ENCODE assay signal across 9 cellular contexts in the genomic region with DNA sequence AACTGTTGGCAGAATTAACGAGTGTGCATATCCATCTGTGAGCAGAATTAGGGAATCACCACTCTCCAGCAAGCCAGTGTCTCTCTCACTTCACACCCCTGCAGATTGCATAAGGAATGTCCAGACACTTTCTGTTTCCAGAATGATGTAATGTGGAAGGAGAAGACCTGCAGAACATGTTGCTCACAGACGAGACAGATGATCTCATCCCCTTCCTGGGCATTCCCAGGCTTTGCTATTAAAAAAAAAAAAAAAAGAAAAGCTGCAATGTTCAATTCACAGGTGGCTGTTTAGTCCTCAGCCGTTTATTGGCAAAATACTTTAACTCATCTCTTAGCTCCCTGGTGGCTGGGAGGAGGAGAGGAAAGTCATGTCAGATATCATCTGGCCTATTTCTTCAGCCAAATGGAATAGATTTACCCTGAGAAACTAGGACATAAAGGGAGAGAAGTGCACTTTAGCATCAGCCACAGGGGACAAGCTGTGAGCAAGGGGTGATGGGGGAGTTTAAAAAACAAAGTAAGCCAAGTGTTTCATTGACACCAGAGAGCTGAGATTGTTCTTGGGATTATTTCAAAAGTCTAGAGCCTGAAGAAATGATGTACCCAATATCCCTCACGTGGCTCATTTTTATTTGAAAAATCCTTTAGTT.
A peak's percentile ranks its signal among the peaks of the same experiment; 100 is the strongest.
DNase-seq lines count a peak whose midpoint lies in the region; ATAC-seq and TF ChIP-seq lines count a peak whose summit lies in the region.
"Had no signal": no experiment of that assay in that cellular context is flagged by ENCODE, and none has a peak within 500 bp of the region (broad histone marks: within the 10 kb centered on the region; RNA-seq: fewer than 3 reads in every experiment).

No MANE protein-coding gene starts in this region.

- ATAC-seq in RWPE2 (ENCODE audit: low read depth) (peak; percentile 75), gastroesophageal sphincter (peak; percentile 91)
- ATAC-seq in naive thymus-derived CD4-positive, alpha-beta T cell, result no peak
- ATAC-seq: GM23338 had no signal

- peaks cover 16 to 50% (median 39%) of the 10 kb centered on the region in 5 donors for H3K27me3 Mint-ChIP-seq in naive thymus-derived CD4-positive, alpha-beta T cell

- DNase-seq in RWPE2 (ENCODE audit: low spot score), result no peak
- DNase-seq in sigmoid colon, result peak; percentile 78
- no peak for DNase-seq in esophagus squamous epithelium (lab: John Stamatoyannopoulos, UW)
- no peak for DNase-seq in G401 (ENCODE audit: low spot score)
- no peak for DNase-seq in naive thymus-derived CD4-positive, alpha-beta T cell
- DNase-seq: activated CD4-positive, alpha-beta T cell treated with anti-CD3 and anti-CD28 coated beads, Interleukin-2, amount 50 U/mL, for 48 hours had no signal

- H3K9me3 Mint-ChIP-seq in naive thymus-derived CD4-positive, alpha-beta T cell, result peaks cover 0 to 3% (median 0%) of the 10 kb centered on the region in 11 donors
- H3K9me3 Mint-ChIP-seq: GM23338 had no signal

- peaks cover 0 to 2% (median 0%) of the 10 kb centered on the region in 5 donors for H3K36me3 Mint-ChIP-seq in naive thymus-derived CD4-positive, alpha-beta T cell

- no peak overlapping the region for H3K4me3 Mint-ChIP-seq in naive thymus-derived CD4-positive, alpha-beta T cell
- H3K4me3 Mint-ChIP-seq: GM23338 had no signal

- H3K36me3 ChIP-seq in HEK293 (ENCODE audit: control insufficient read depth in 2 of 2, insufficient read depth in 1 of 2, low read length in 2 of 2) (no peaks in the 10 kb centered on the region), RWPE2 (ENCODE audit: low read depth) (no peaks in the 10 kb centered on the region), gastroesophageal sphincter (no peaks in the 10 kb centered on the region), sigmoid colon (no peaks in the 10 kb centered on the region), esophagus squamous epithelium (no peaks in the 10 kb centered on the region)
- H3K36me3 ChIP-seq in naive thymus-derived CD4-positive, alpha-beta T cell (ENCODE audit: control insufficient read depth in 2 of 3, insufficient read depth in 3 of 3, low read length in 3 of 3), result no peaks in the 10 kb centered on the region

- H3K27me3 ChIP-seq in RWPE2 (ENCODE audit: insufficient read depth, poor library complexity, severe bottlenecking) (no peaks in the 10 kb centered on the region), gastroesophageal sphincter (no peaks in the 10 kb centered on the region), sigmoid colon (no peaks in the 10 kb centered on the region), esophagus squamous epithelium (no peaks in the 10 kb centered on the region)
- H3K27me3 ChIP-seq in naive thymus-derived CD4-positive, alpha-beta T cell (ENCODE audit: control insufficient read depth in 2 of 2, insufficient read depth in 2 of 2, low read length in 2 of 2), result peaks cover 0 to 2% of the 10 kb centered on the region in 2 donors

- no peaks in the 10 kb centered on the region; the same call in 1 of the 2 replicates for H3K4me1 ChIP-seq in HEK293 (ENCODE audit: control insufficient read depth, insufficient read depth, low read length)
- H3K4me1 ChIP-seq in RWPE2 (ENCODE audit: insufficient read depth, poor library complexity, severe bottlenecking), result peaks cover 22% of the 10 kb centered on the region
- H3K4me1 ChIP-seq in gastroesophageal sphincter, result peaks cover 2 to 30% (median 4%) of the 10 kb centered on the region in 3 donors
- H3K4me1 ChIP-seq in sigmoid colon, result peaks cover 0 to 39% (median 29%) of the 10 kb centered on the region in 4 donors
- peaks cover 0 to 19% (median 0%) of the 10 kb centered on the region in 3 donors for H3K4me1 ChIP-seq in esophagus squamous epithelium
- H3K4me1 ChIP-seq in naive thymus-derived CD4-positive, alpha-beta T cell (ENCODE audit: control insufficient read depth in 2 of 2, insufficient read depth in 2 of 2, low read length in 2 of 2), result no peaks in the 10 kb centered on the region

- no peak overlapping the region for H3K27ac ChIP-seq in HEK293 (ENCODE audit: extremely low read depth, low read depth, low read length)
- peak overlapping the region; percentile 47 for H3K27ac ChIP-seq in RWPE2 (ENCODE audit: poor library complexity, severe bottlenecking)
- peak overlapping the region in 1 of 4 donors; percentile 35 for H3K27ac ChIP-seq in gastroesophageal sphincter
- peak overlapping the region in 2 of 4 donors; percentile 40 to 77 for H3K27ac ChIP-seq in sigmoid colon
- H3K27ac ChIP-seq in esophagus squamous epithelium, result no peak overlapping the region
- H3K27ac ChIP-seq in naive thymus-derived CD4-positive, alpha-beta T cell (ENCODE audit: low read depth, low read length), result no peak overlapping the region

- TF ChIP-seq EP300 in gastroesophageal sphincter (IDR thresholded peaks at IDR 0.05) (no peak), sigmoid colon (IDR thresholded peaks at IDR 0.05) (peak in 1 of 4 donors; percentile 47)

- CTCF ChIA-PET in HEK293 (lab: Yijun Ruan, JAX), result interaction anchor here (1.1 kb wide), 3 partner anchors 20 to 311 kb away, joined by 3 read pairs; no protein-coding TSS in a partner anchor
- CTCF ChIA-PET in naive thymus-derived CD4-positive, alpha-beta T cell (lab: Charles Lee), result no interaction called here

- TF ChIP-seq CTCF in HEK293 (tag by site-specific recombination; IDR thresholded peaks at IDR 0.05), result no peak
- no peak for TF ChIP-seq CTCF in RWPE2 (IDR thresholded peaks at IDR 0.05; ENCODE audit: poor library complexity, severe bottlenecking)
- no peak for TF ChIP-seq CTCF in gastroesophageal sphincter (IDR thresholded peaks at IDR 0.05)
- TF ChIP-seq CTCF in sigmoid colon (IDR thresholded peaks at IDR 0.05), result no peak
- TF ChIP-seq CTCF in esophagus squamous epithelium (IDR thresholded peaks at IDR 0.05), result no peak

- in situ Hi-C loops in G401 (cut with HindIII; ENCODE audit: low sequenced_read_pairs), result no loop called here

- 25 to 29% methylated on average over 4 of the region's 4 CpGs for WGBS in gastroesophageal sphincter (ENCODE audit: low coverage in 1 of 2), 2 donors
- 29 to 52% methylated on average over 4 of the region's 4 CpGs for WGBS in sigmoid colon, 2 donors
- WGBS in esophagus squamous epithelium, 2 donors, result 37 to 38% methylated on average over 4 of the region's 4 CpGs

- peaks cover 0 to 10% (median 0%) of the 10 kb centered on the region in 7 donors for H3K4me1 Mint-ChIP-seq in naive thymus-derived CD4-positive, alpha-beta T cell

- H3K9me3 ChIP-seq in HEK293 (ENCODE audit: control insufficient read depth, insufficient read depth, low read depth, low read length), result no peaks in the 10 kb centered on the region
- H3K9me3 ChIP-seq in RWPE2 (ENCODE audit: severe bottlenecking), result no peaks in the 10 kb centered on the region
- no peaks in the 10 kb centered on the region for H3K9me3 ChIP-seq in gastroesophageal sphincter
- no peaks in the 10 kb centered on the region for H3K9me3 ChIP-seq in sigmoid colon
- H3K9me3 ChIP-seq in esophagus squamous epithelium, result no peaks in the 10 kb centered on the region
- no peaks in the 10 kb centered on the region for H3K9me3 ChIP-seq in naive thymus-derived CD4-positive, alpha-beta T cell (ENCODE audit: control insufficient read depth in 2 of 3, low read length in 3 of 3)

- TF ChIP-seq POLR2A in gastroesophageal sphincter (IDR thresholded peaks at IDR 0.05) (no peak), sigmoid colon (IDR thresholded peaks at IDR 0.05) (no peak), esophagus squamous epithelium (IDR thresholded peaks at IDR 0.05) (no peak)

- POLR2A ChIA-PET in HEK293 (lab: Yijun Ruan, JAX), result interaction anchor here (0.6 to 1.9 kb wide), 6 partner anchors 77 to 1949 kb away, joined by 3 to 7 read pairs (median 6); a partner anchor contains a TSS
- POLR2A ChIA-PET in naive thymus-derived CD4-positive, alpha-beta T cell (lab: Charles Lee), result no interaction called here

- no peak overlapping the region for H3K27ac Mint-ChIP-seq in naive thymus-derived CD4-positive, alpha-beta T cell
- H3K27ac Mint-ChIP-seq: GM23338 had no signal

- intact Hi-C loops in sigmoid colon (cut with DNase I) (loop anchor here (5.0 kb wide), 3 partner anchors 48 to 308 kb away; no protein-coding TSS in a partner anchor), esophagus squamous epithelium (cut with DNase I) (no loop called here)
- intact Hi-C loops in naive thymus-derived CD4-positive, alpha-beta T cell (cut with micrococcal nuclease), result no loop called here

- H3K4me3 ChIP-seq in HEK293 (ENCODE audit: low read depth, low read length) (no peak overlapping the region), RWPE2 (ENCODE audit: severe bottlenecking) (no peak overlapping the region), gastroesophageal sphincter (no peak overlapping the region), sigmoid colon (no peak overlapping the region), esophagus squamous epithelium (no peak overlapping the region)
- H3K4me3 ChIP-seq in naive thymus-derived CD4-positive, alpha-beta T cell (ENCODE audit: low read length), result no peak overlapping the region
- H3K4me3 ChIP-seq: GM23338 had no signal

TF ChIP-seq in HEK293, 187 proteins besides CTCF, POLR2A, EP300 and RAD21 (continues in another document):
- TF ChIP-seq SP7 (tag by site-specific recombination; IDR thresholded peaks at IDR 0.05), result peak; percentile 70; the same call in 1 of the 2 replicates
- TF ChIP-seq ZNF2 (tag by site-specific recombination; IDR thresholded peaks at IDR 0.05), result no peak
- TF ChIP-seq ZNF239 (tag by site-specific recombination; IDR thresholded peaks at IDR 0.05), result no peak
- 0 out of 2 replicates have a peak, but pooled peaks have one; percentile 38 for TF ChIP-seq ZNF184 (tag by site-specific recombination; IDR thresholded peaks at IDR 0.05)
- TF ChIP-seq ZNF623 (tag by site-specific recombination; IDR thresholded peaks at IDR 0.05), result no peak
- peak; percentile 31; the same call in 1 of the 2 replicates for TF ChIP-seq ZBTB17 (tag by site-specific recombination; IDR thresholded peaks at IDR 0.05)
- no peak for TF ChIP-seq ZNF585B (tag by site-specific recombination; IDR thresholded peaks at IDR 0.05)
- TF ChIP-seq ZNF175 (tag by site-specific recombination; IDR thresholded peaks at IDR 0.05), result no peak
- TF ChIP-seq, protein P1, sequence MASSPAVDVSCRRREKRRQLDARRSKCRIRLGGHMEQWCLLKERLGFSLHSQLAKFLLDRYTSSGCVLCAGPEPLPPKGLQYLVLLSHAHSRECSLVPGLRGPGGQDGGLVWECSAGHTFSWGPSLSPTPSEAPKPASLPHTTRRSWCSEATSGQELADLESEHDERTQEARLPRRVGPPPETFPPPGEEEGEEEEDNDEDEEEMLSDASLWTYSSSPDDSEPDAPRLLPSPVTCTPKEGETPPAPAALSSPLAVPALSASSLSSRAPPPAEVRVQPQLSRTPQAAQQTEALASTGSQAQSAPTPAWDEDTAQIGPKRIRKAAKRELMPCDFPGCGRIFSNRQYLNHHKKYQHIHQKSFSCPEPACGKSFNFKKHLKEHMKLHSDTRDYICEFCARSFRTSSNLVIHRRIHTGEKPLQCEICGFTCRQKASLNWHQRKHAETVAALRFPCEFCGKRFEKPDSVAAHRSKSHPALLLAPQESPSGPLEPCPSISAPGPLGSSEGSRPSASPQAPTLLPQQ (tag by site-specific recombination; IDR thresholded peaks at IDR 0.05), result peak; percentile 52; the same call in 1 of the 2 replicates
- TF ChIP-seq ZNF843 (tag by site-specific recombination; IDR thresholded peaks at IDR 0.05), result 0 out of 2 replicates have a peak, but pooled peaks have one; percentile 28
- no peak for TF ChIP-seq ZNF266 (tag by site-specific recombination; IDR thresholded peaks at IDR 0.05; ENCODE audit: low read depth)
